9 cellular contexts compared by ENCODE assay signal in the genomic region with DNA sequence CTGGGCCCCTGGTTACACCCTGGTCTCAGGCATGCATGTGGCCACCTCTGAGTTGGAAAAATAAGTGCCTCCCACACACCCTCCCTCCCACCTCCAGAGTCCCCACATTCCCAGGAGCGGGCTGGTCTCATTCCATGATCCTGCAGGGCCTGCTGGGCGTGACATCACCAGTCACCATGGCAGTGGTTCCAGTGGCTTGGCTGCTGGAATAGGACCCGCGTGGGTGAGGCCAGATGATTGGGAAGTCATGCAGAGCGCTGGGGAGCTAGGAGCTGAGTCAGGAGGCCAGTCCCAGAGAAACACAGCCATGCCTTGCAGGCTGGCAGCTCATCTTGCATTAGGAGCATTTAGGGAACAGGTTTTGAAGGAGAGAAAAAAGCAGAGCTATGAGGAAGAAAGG.
DNase-seq lines count a peak whose midpoint lies in the region; FAIRE-seq and TF ChIP-seq lines count a peak whose summit lies in the region.
"Had no signal": no experiment of that assay in that cellular context is flagged by ENCODE, and none has a peak within 500 bp of the region (broad histone marks: within the 10 kb centered on the region; RNA-seq: fewer than 3 reads in every experiment).

No MANE protein-coding gene starts in this region.

- no peaks in the 10 kb centered on the region for H3K36me3 ChIP-seq in transverse colon

- peak overlapping the region; percentile 86 to 96 (median 90) for H3K27ac Mint-ChIP-seq in nephron
- H3K27ac Mint-ChIP-seq in activated CD4-positive, alpha-beta memory T cell treated with anti-CD3 and anti-CD28 coated beads for 36 hours: no peak overlapping the region

- intact Hi-C loops in activated CD4-positive, alpha-beta memory T cell treated with anti-CD3 and anti-CD28 coated beads for 36 hours (cut with micrococcal nuclease): no loop called here
- intact Hi-C loops in transverse colon (cut with DNase I; ENCODE audit: low total_unique reads): loop anchor here (10.0 kb wide), 1 partner anchor 113 kb away; no protein-coding TSS in a partner anchor

- H3K27me3 Mint-ChIP-seq in nephron (ENCODE audit: low read depth): peaks cover 3% of the 10 kb centered on the region
- peaks cover 5% of the 10 kb centered on the region for H3K27me3 Mint-ChIP-seq in activated CD4-positive, alpha-beta memory T cell treated with anti-CD3 and anti-CD28 coated beads for 36 hours

- H3K4me3 ChIP-seq in AG04449 (ENCODE audit: low read depth, low read length) (no peak overlapping the region), fibroblast of the aortic adventitia (ENCODE audit: low read depth, low read length) (no peak overlapping the region), transverse colon (no peak overlapping the region)

- TF ChIP-seq POLR2A in transverse colon (IDR thresholded peaks at IDR 0.05) (no peak), GM12891 (IDR thresholded peaks at IDR 0.05; ENCODE audit: low read depth, low read length) (no peak)

- peaks cover 51% of the 10 kb centered on the region for H3K4me1 Mint-ChIP-seq in nephron
- no peaks in the 10 kb centered on the region for H3K4me1 Mint-ChIP-seq in activated CD4-positive, alpha-beta memory T cell treated with anti-CD3 and anti-CD28 coated beads for 36 hours (ENCODE audit: low read depth)

- H3K9me3 Mint-ChIP-seq in nephron: no peaks in the 10 kb centered on the region
- no peaks in the 10 kb centered on the region for H3K9me3 Mint-ChIP-seq in activated CD4-positive, alpha-beta memory T cell treated with anti-CD3 and anti-CD28 coated beads for 36 hours

- no peaks in the 10 kb centered on the region for H3K9me3 ChIP-seq in transverse colon

- CTCF ChIA-PET in AG04449 (lab: Yijun Ruan, JAX): interaction anchor here (0.7 to 4.5 kb wide), 35 partner anchors 9 to 248 kb away, joined by 3 to 41 read pairs (median 8); no protein-coding TSS in a partner anchor
- CTCF ChIA-PET in activated CD4-positive, alpha-beta memory T cell treated with anti-CD3 and anti-CD28 coated beads for 36 hours (lab: Charles Lee): interaction anchor here (0.6 to 3.3 kb wide), 11 partner anchors 10 to 634 kb away, joined by 3 to 18 read pairs (median 3); no protein-coding TSS in a partner anchor

- in situ Hi-C loops in transverse colon (cut with MboI; ENCODE audit: low pct_ligation_motif_present in 1 of 4, low pct_unique_long_range_greater_than_20kb in 1 of 4, low sequenced_read_pairs in 3 of 4): loop anchor here (10.0 to 25.0 kb wide), 5 partner anchors 103 to 1066 kb away; no protein-coding TSS in a partner anchor

- TF ChIP-seq CTCF in AG04449 (IDR thresholded peaks at IDR 0.05; ENCODE audit: insufficient read depth, low read length, missing control alignments): no peak
- no peak for TF ChIP-seq CTCF in fibroblast of the aortic adventitia (IDR thresholded peaks at IDR 0.05; ENCODE audit: insufficient read depth, low read length)
- no peak for TF ChIP-seq CTCF in nephron (IDR thresholded peaks at IDR 0.05; ENCODE audit: unreplicated experiment in 3 of 3)
- TF ChIP-seq CTCF in transverse colon (IDR thresholded peaks at IDR 0.05): no peak

- H3K36me3 Mint-ChIP-seq in nephron (ENCODE audit: low read depth): no peaks in the 10 kb centered on the region
- H3K36me3 Mint-ChIP-seq in activated CD4-positive, alpha-beta memory T cell treated with anti-CD3 and anti-CD28 coated beads for 36 hours: no peaks in the 10 kb centered on the region

- WGBS in transverse colon (ENCODE audit: low coverage in 1 of 2), 2 donors: 65% methylated on average over 5 of the region's 5 CpGs; no CpG with 5 or more reads in 1 of the 2 donors

- POLR2A ChIA-PET in AG04449 (lab: Yijun Ruan, JAX): interaction anchor here (1.1 to 1.4 kb wide), 2 partner anchors 82 to 86 kb away, joined by 3 to 10 read pairs; no protein-coding TSS in a partner anchor
- POLR2A ChIA-PET in activated CD4-positive, alpha-beta memory T cell treated with anti-CD3 and anti-CD28 coated beads for 36 hours (lab: Charles Lee): no interaction called here

- no peak overlapping the region for H3K27ac ChIP-seq in transverse colon
- H3K27ac ChIP-seq: VCaP had no signal

- no peak for TF ChIP-seq EP300 in transverse colon (IDR thresholded peaks at IDR 0.05; ENCODE audit: low read depth)

- peak overlapping the region in 2 of 3 experiments; percentile 58 to 61 for H3K4me3 Mint-ChIP-seq in nephron
- H3K4me3 Mint-ChIP-seq in activated CD4-positive, alpha-beta memory T cell treated with anti-CD3 and anti-CD28 coated beads for 36 hours: no peak overlapping the region

- no peaks in the 10 kb centered on the region for H3K27me3 ChIP-seq in transverse colon

- peaks cover 0 to 11% (median 0%) of the 10 kb centered on the region in 4 donors for H3K4me1 ChIP-seq in transverse colon

- no peak for FAIRE-seq in GM12891 (lab: Jason Lieb, UNC)

- peak; percentile 47 for DNase-seq in AG04449 (ENCODE audit: low read depth, low spot score)
- DNase-seq in RPMI7951 (ENCODE audit: low read depth): peak; percentile 71
- DNase-seq in fibroblast of the aortic adventitia (ENCODE audit: low read depth): peak; percentile 89
- DNase-seq in NCI-H1105 (lab: John Stamatoyannopoulos, UW): no peak
- DNase-seq in activated CD4-positive, alpha-beta memory T cell treated with anti-CD3 and anti-CD28 coated beads for 36 hours: no peak
- DNase-seq in transverse colon: no peak
- DNase-seq in GM12891 (ENCODE audit: insufficient read length, low spot score): no peak

TF ChIP-seq in GM12891, 5 proteins besides CTCF, POLR2A, EP300 and RAD21:
- TF ChIP-seq PAX5 (IDR thresholded peaks at IDR 0.05; ENCODE audit: insufficient read depth, low read length, severe bottlenecking) (no peak), POU2F2 (IDR thresholded peaks at IDR 0.05; ENCODE audit: low read depth, low read length) (no peak), POLR2AphosphoS5 (IDR thresholded peaks at IDR 0.05; ENCODE audit: low read depth, low read length) (no peak), TAF1 (IDR thresholded peaks at IDR 0.05; ENCODE audit: low read depth, low read length) (no peak), SPI1 (IDR thresholded peaks at IDR 0.05; ENCODE audit: low read depth, low read length) (no peak)

Comparison
In these comparisons a context has a peak if more than half of its experiments do, and no peak if none do; other contexts are left out.
1. DNase-seq: peak in AG04449 (single experiment), RPMI7951 (single experiment) and fibroblast of the aortic adventitia (single experiment); none in NCI-H1105 (single experiment), activated CD4-positive, alpha-beta memory T cell treated with anti-CD3 and anti-CD28 coated beads for 36 hours (single experiment), transverse colon (single experiment) and GM12891 (single experiment).